14 cellular contexts compared by ENCODE assay signal in genomic region chr15:60476713-60477112, GRCh38. TPM values are rescaled to one million over a fixed set of nuclear protein-coding genes. Genes with fewer than 3 reads are reported as not detected.
DNase-seq lines count a peak whose midpoint lies in the region; ATAC-seq, FAIRE-seq and TF ChIP-seq lines count a peak whose summit lies in the region.
"Had no signal": no experiment of that assay in that cellular context is flagged by ENCODE, and none has a peak within 500 bp of the region (broad histone marks: within the 10 kb centered on the region; RNA-seq: fewer than 3 reads in every experiment).

No MANE protein-coding gene starts in this region.

- SMC1A ChIA-PET in GM12878 (lab: Charles Lee; ENCODE audit: uncharacterized antibody, unreplicated experiment) = interaction anchor here (1.2 kb wide), 2 partner anchors 40 to 44 kb away, joined by 3 read pairs; no protein-coding TSS in a partner anchor

- H3K79me2 ChIP-seq in MM.1S (ENCODE audit: low read length) (peaks cover 49% of the 10 kb centered on the region), GM12878 (ENCODE audit: control insufficient read depth, insufficient read depth, low read length) (peaks cover 48% of the 10 kb centered on the region), parathyroid adenoma (peaks cover 10% of the 10 kb centered on the region)

- H3F3A ChIP-seq in MM.1S (ENCODE audit: insufficient read depth, low read length) = peaks cover 12% of the 10 kb centered on the region

- in situ Hi-C loops in GM12878 (cut with MboI) = no loop called here

- TF ChIP-seq CTCF in MM.1S (IDR thresholded peaks at IDR 0.05; ENCODE audit: low read length) (no peak), GM12878 (IDR thresholded peaks at IDR 0.05 in 2 of 3, conservative IDR thresholded peaks at IDR 0.05 in 1 of 3; ENCODE audit: control insufficient read depth in 2 of 3, extremely low read depth in 1 of 3, insufficient read depth in 1 of 3, low read depth in 3 of 3, low read length in 3 of 3) (no peak), parathyroid adenoma (IDR thresholded peaks at IDR 0.05) (no peak), adrenal gland (IDR thresholded peaks at IDR 0.05) (no peak)

- peak overlapping the region; percentile 89; the same call in 1 of the 2 replicates for H3K4me2 ChIP-seq in MM.1S (ENCODE audit: low read depth, low read length)
- H3K4me2 ChIP-seq in GM12878 (ENCODE audit: control insufficient read depth, insufficient read depth) = peak overlapping the region; percentile 99
- no peak overlapping the region for H3K4me2 ChIP-seq in parathyroid adenoma (ENCODE audit: low read length)

- intact Hi-C loops in GM12878 (cut with micrococcal nuclease; ENCODE audit: unreplicated experiment) (no loop called here), adrenal gland (cut with DNase I) (no loop called here)

- H3K4me3 ChIP-seq in MM.1S (ENCODE audit: low read length) = no peak overlapping the region
- peak overlapping the region; percentile 88; the same call in 1 of the 2 replicates for H3K4me3 ChIP-seq in GM12878
- no peak overlapping the region for H3K4me3 ChIP-seq in parathyroid adenoma (ENCODE audit: low read depth, low read length)
- H3K4me3 ChIP-seq in adrenal gland = no peak overlapping the region
- H3K4me3 ChIP-seq: upper lobe of right lung had no signal

- H3K36me3 ChIP-seq in MM.1S (replicated peaks; ENCODE audit: insufficient read depth, low read length) = no peaks in the 10 kb centered on the region; the same call in 1 of the 2 replicates
- peaks cover 0 to 15% of the 10 kb centered on the region in 2 experiments; a peak in 1 of 4 replicates for H3K36me3 ChIP-seq in GM12878 (ENCODE audit: control insufficient read depth in 2 of 2, insufficient read depth in 2 of 2, low read length in 1 of 2)
- no peaks in the 10 kb centered on the region for H3K36me3 ChIP-seq in parathyroid adenoma (ENCODE audit: control insufficient read depth, insufficient read depth, low read length)
- H3K36me3 ChIP-seq in adrenal gland (replicated peaks in 1 of 2) = peaks cover 0 to 23% of the 10 kb centered on the region in 2 donors

- peaks cover 47% of the 10 kb centered on the region for H3K4me1 Mint-ChIP-seq in T-helper 2 cell treated with Interferon-gamma antibody and Interleukin-4, amounts not matched to agents 5 μg/mL and 100 μg/mL, for 36 hours (ENCODE audit: low read depth)

- H3K4me1 ChIP-seq in MM.1S (ENCODE audit: low read length) (peaks cover 27% of the 10 kb centered on the region), GM12878 (ENCODE audit: control insufficient read depth, insufficient read depth, low read length) (peaks cover 13% of the 10 kb centered on the region), parathyroid adenoma (peaks cover 3% of the 10 kb centered on the region), adrenal gland (replicated peaks in 1 of 2) (peaks cover 8 to 35% of the 10 kb centered on the region in 2 donors)

- TF ChIP-seq EP300 in GM12878 (IDR thresholded peaks at IDR 0.05; ENCODE audit: borderline replicate concordance in 1 of 2, control insufficient read depth in 1 of 2, low read depth in 2 of 2, low read length in 2 of 2) = no peak

- H3K36me3 Mint-ChIP-seq in T-helper 2 cell treated with Interferon-gamma antibody and Interleukin-4, amounts not matched to agents 5 μg/mL and 100 μg/mL, for 36 hours (ENCODE audit: low read depth) = peaks cover 32% of the 10 kb centered on the region

- TF ChIP-seq POLR2A in GM12878 (IDR thresholded peaks at IDR 0.05; ENCODE audit: low read depth, low read length) (no peak), adrenal gland (IDR thresholded peaks at IDR 0.05) (no peak)

- H3K27me3 ChIP-seq in MM.1S (replicated peaks; ENCODE audit: insufficient read depth, low read length) = no peaks in the 10 kb centered on the region
- H3K27me3 ChIP-seq in GM12878 (replicated peaks in 1 of 2; ENCODE audit: control insufficient read depth in 2 of 2, insufficient read depth in 2 of 2, low read length in 1 of 2) = no peaks in the 10 kb centered on the region
- H3K27me3 ChIP-seq in parathyroid adenoma (ENCODE audit: control insufficient read depth, insufficient read depth, low read length) = no peaks in the 10 kb centered on the region
- no peaks in the 10 kb centered on the region for H3K27me3 ChIP-seq in adrenal gland
- H3K27me3 ChIP-seq: heart left ventricle, upper lobe of right lung had no signal

- WGBS in GM12878 (ENCODE audit: insufficient coverage, insufficient replicate concordance, low lambda C conversion rate, missing lambda C conversion rate) = 76% methylated on average over 3 of the region's 3 CpGs
- 54 to 73% (median 64%) methylated on average over 3 of the region's 3 CpGs for WGBS in adrenal gland, 4 donors

- no peak for DNase-seq in T-helper 2 cell treated with Interferon-gamma antibody and Interleukin-4, amounts not matched to agents 5 μg/mL and 100 μg/mL, for 36 hours (ENCODE audit: low spot score)
- DNase-seq in T-helper 2 cell (no peak), MM.1S (no peak), GM12878 (ENCODE audit: low read depth, low spot score) (no peak), adrenal gland (no peak), NCI-H2107 (lab: John Stamatoyannopoulos, UW) (no peak), NCI-H1436 (lab: John Stamatoyannopoulos, UW) (no peak)
- DNase-seq: aorta; heart left ventricle; stimulated activated CD4-positive, alpha-beta T cell treated with anti-CD3 and anti-CD28 coated beads, Interleukin-4, amount 100 ng/mL, for 24 hours; upper lobe of right lung; WERI-Rb-1 had no signal

- H3K9me3 ChIP-seq in MM.1S (replicated peaks; ENCODE audit: insufficient read depth, low read length) (no peaks in the 10 kb centered on the region), GM12878 (replicated peaks; ENCODE audit: control insufficient read depth, insufficient read depth, low read length) (no peaks in the 10 kb centered on the region), parathyroid adenoma (ENCODE audit: control insufficient read depth, low read length) (no peaks in the 10 kb centered on the region), adrenal gland (replicated peaks in 1 of 3) (no peaks in the 10 kb centered on the region)
- H3K9me3 ChIP-seq: heart left ventricle, upper lobe of right lung had no signal

- FAIRE-seq in GM12878 (lab: Jason Lieb, UNC) = no peak
- FAIRE-seq: A204.1 had no signal

- BruUV-seq in GM12878 (replicated peaks; lab: Mats Ljungman, UMichigan) = no TSS peak

- CTCF ChIA-PET in GM12878 (lab: Yijun Ruan, JAX) = interaction anchor here (1.0 kb wide), 2 partner anchors 45 to 117 kb away, joined by 3 read pairs; no protein-coding TSS in a partner anchor

- no peak for TF ChIP-seq RAD21 in GM12878 (IDR thresholded peaks at IDR 0.05; ENCODE audit: insufficient read depth, low read depth, low read length)

- H3K27ac ChIP-seq in MM.1S (ENCODE audit: low read length) (no peak overlapping the region), GM12878 (ENCODE audit: control insufficient read depth, insufficient read depth) (no peak overlapping the region), parathyroid adenoma (peak overlapping the region; percentile 97), adrenal gland (no peak overlapping the region)
- H3K27ac ChIP-seq: upper lobe of right lung, WERI-Rb-1 had no signal

- no peak for ATAC-seq in GM12878
- ATAC-seq: upper lobe of right lung had no signal

- H3K9ac ChIP-seq in MM.1S (ENCODE audit: low read length) (no peak overlapping the region), GM12878 (ENCODE audit: control insufficient read depth, insufficient read depth, low read length) (no peak overlapping the region), parathyroid adenoma (no peak overlapping the region)

- no peaks in the 10 kb centered on the region for H4K20me1 ChIP-seq in MM.1S (ENCODE audit: insufficient read depth, low read length)
- H4K20me1 ChIP-seq in GM12878 (ENCODE audit: control insufficient read depth, insufficient read depth) = no peaks in the 10 kb centered on the region

- H3K27ac Mint-ChIP-seq in T-helper 2 cell treated with Interferon-gamma antibody and Interleukin-4, amounts not matched to agents 5 μg/mL and 100 μg/mL, for 36 hours = no peak overlapping the region

- POLR2A ChIA-PET in GM12878 (lab: Charles Lee) = interaction anchor here (1.8 kb wide), 1 partner anchor 13 kb away, joined by 7 read pairs; no protein-coding TSS in a partner anchor

- H3K4me3 Mint-ChIP-seq in T-helper 2 cell treated with Interferon-gamma antibody and Interleukin-4, amounts not matched to agents 5 μg/mL and 100 μg/mL, for 36 hours = peak overlapping the region; percentile 94

- RAD21 ChIA-PET in GM12878 (lab: Charles Lee; ENCODE audit: unreplicated experiment) = no interaction called here

- no peaks in the 10 kb centered on the region for H3K9me3 Mint-ChIP-seq in T-helper 2 cell treated with Interferon-gamma antibody and Interleukin-4, amounts not matched to agents 5 μg/mL and 100 μg/mL, for 36 hours

- no peaks in the 10 kb centered on the region for H3K27me3 Mint-ChIP-seq in T-helper 2 cell treated with Interferon-gamma antibody and Interleukin-4, amounts not matched to agents 5 μg/mL and 100 μg/mL, for 36 hours (ENCODE audit: low read depth)

- H2AFZ ChIP-seq in MM.1S (ENCODE audit: low read length) (no peak overlapping the region), GM12878 (ENCODE audit: control insufficient read depth, low read depth, low read length) (no peak overlapping the region), parathyroid adenoma (no peak overlapping the region)

- no peaks in the 10 kb centered on the region for H3K9me2 ChIP-seq in MM.1S (replicated peaks; ENCODE audit: insufficient read depth, low read length)

TF ChIP-seq in GM12878, 131 proteins besides CTCF, POLR2A, EP300 and RAD21 (continues in another document):
- no peak for TF ChIP-seq BHLHE40 (IDR thresholded peaks at IDR 0.05; ENCODE audit: borderline replicate concordance in 1 of 2, low read depth in 2 of 2, low read length in 1 of 2)

RNA-seq across cellular contexts. Expression of gene ICE2, which starts 2.2 kb away (rescaled TPM):
- 169 and 171 TPM in 2 replicates for total RNA-seq in GM12878 (2013; cell fraction: nucleolus; rRNA removed)
- total RNA-seq in GM12878 (2014; rRNA removed) = 43.2 and 44.7 TPM in 2 replicates
- total RNA-seq in GM12878 (2014; rRNA removed; fragmentation: Illumina TruSeq; extraction: Trizol) = 44.1 and 46.6 TPM in 2 replicates
- 46.8 and 56.2 TPM in 2 replicates for total RNA-seq in GM12878 (2021)
- polyA plus RNA-seq in GM12878 (2011; ENCODE audit: low read depth) = 7.7 TPM
- polyA plus RNA-seq in GM12878 (2011; rRNA removed) = 49.1 and 57.6 TPM in 2 replicates
- 20.0 and 23.7 TPM in 2 replicates for polyA plus RNA-seq in GM12878 (2011; cell fraction: cytosol; rRNA removed)
- 43.7 and 47.8 TPM in 2 replicates for polyA plus RNA-seq in GM12878 (2011; cell fraction: nucleus; rRNA removed)
- 18.0 and 20.0 TPM in 2 replicates for polyA plus RNA-seq in GM12878 (2012)
- 42.2 and 50.0 TPM in 2 replicates for polyA plus RNA-seq in GM12878 (2014; fragmentation: Illumina TruSeq; extraction: Trizol)
- 10 to 100 TPM; 14.2 to 18.7 TPM for polyA plus RNA-seq in GM12878 (2014; fragmentation: Nextera tagmentation; extraction: Ambion mirVana)
- polyA plus RNA-seq in GM12878 (2014; rRNA removed) = 24.2 and 31.0 TPM in 2 replicates
- 10 to 100 TPM; 61.5 to 62.0 TPM for polyA plus RNA-seq in GM12878 (2016; fragmentation: Nextera tagmentation; extraction: Ambion mirVana)
- 51.6 and 52.4 TPM in 2 replicates for polyA minus RNA-seq in GM12878 (2011; rRNA and poly(A)+ RNA removed)
- 17.4 and 20.8 TPM in 2 replicates for polyA minus RNA-seq in GM12878 (2011; cell fraction: cytosol; rRNA and poly(A)+ RNA removed)
- 43.2 and 92.9 TPM in 2 replicates for polyA minus RNA-seq in GM12878 (2011; cell fraction: nucleus; rRNA and poly(A)+ RNA removed)
- 10 to 100 TPM; 13.6 to 53.7 (median 38.3) TPM for total RNA-seq in adrenal gland
- 10 to 100 TPM; 14.2 to 42.2 (median 15.6) TPM for polyA plus RNA-seq in adrenal gland
